9 cellular contexts compared by ENCODE assay signal in genomic region chr22:39527481-39527961, GRCh38. TPM values are rescaled to one million over a fixed set of nuclear protein-coding genes. Genes with fewer than 3 reads are reported as not detected.
DNase-seq lines count a peak whose midpoint lies in the region; ATAC-seq and TF ChIP-seq lines count a peak whose summit lies in the region.
"Had no signal": no experiment of that assay in that cellular context is flagged by ENCODE, and none has a peak within 500 bp of the region (broad histone marks: within the 10 kb centered on the region; RNA-seq: fewer than 3 reads in every experiment).

No MANE protein-coding gene starts in this region.

- peaks cover 89% of the 10 kb centered on the region for H3K4me1 ChIP-seq in CD8-positive, alpha-beta T cell (ENCODE audit: insufficient read depth, low read length)
- peaks cover 84% of the 10 kb centered on the region for H3K4me1 ChIP-seq in muscle layer of colon (ENCODE audit: insufficient read depth, low read length)

- H3K27me3 ChIP-seq in CD8-positive, alpha-beta T cell (ENCODE audit: insufficient read depth, low read length), result no peaks in the 10 kb centered on the region
- no peaks in the 10 kb centered on the region for H3K27me3 ChIP-seq in muscle layer of colon (ENCODE audit: control insufficient read depth in 1 of 2, insufficient read depth in 2 of 2, low read length in 2 of 2)

- in situ Hi-C loops in ACHN (cut with HindIII; ENCODE audit: low pct_ligation_motif_present, low pct_unique_long_range_greater_than_20kb, low sequenced_read_pairs), result no loop called here

- CTCF ChIA-PET in CD8-positive, alpha-beta T cell (lab: Charles Lee), result interaction anchor here (1.0 to 11.9 kb wide), 6 partner anchors 11 to 185 kb away, joined by 5 to 287 read pairs (median 20); a partner anchor contains a TSS

- H3K4me1 Mint-ChIP-seq in CD8-positive, alpha-beta T cell (ENCODE audit: low read depth), result peaks cover 81% of the 10 kb centered on the region
- peaks cover 85% of the 10 kb centered on the region for H3K4me1 Mint-ChIP-seq in activated naive CD8-positive, alpha-beta T cell treated with anti-CD3 and anti-CD28 coated beads, Interleukin-2, amount 50 U/mL, for 24 hours

- H3K27ac ChIP-seq in CD8-positive, alpha-beta T cell (ENCODE audit: low read depth, low read length), result no peak overlapping the region
- peak overlapping the region; percentile 50 for H3K27ac ChIP-seq in muscle layer of colon (ENCODE audit: low read depth, low read length)

- no peak for ATAC-seq in CD8-positive, alpha-beta T cell
- ATAC-seq in activated naive CD8-positive, alpha-beta T cell treated with anti-CD3 and anti-CD28 coated beads, Interleukin-2, amount 50 U/mL, for 24 hours, result no peak
- ATAC-seq in GM18907 (IDR thresholded peaks at IDR 0.05; ENCODE audit: unreplicated experiment), result no peak

- H3K9me3 ChIP-seq in CD8-positive, alpha-beta T cell (ENCODE audit: low read length), result no peaks in the 10 kb centered on the region
- no peaks in the 10 kb centered on the region for H3K9me3 ChIP-seq in muscle layer of colon (ENCODE audit: low read length)

- H3K27me3 Mint-ChIP-seq in CD8-positive, alpha-beta T cell (ENCODE audit: low read depth), result no peaks in the 10 kb centered on the region
- H3K27me3 Mint-ChIP-seq in activated naive CD8-positive, alpha-beta T cell treated with anti-CD3 and anti-CD28 coated beads, Interleukin-2, amount 50 U/mL, for 24 hours, result no peaks in the 10 kb centered on the region

- intact Hi-C loops in CD8-positive, alpha-beta T cell (cut with DNase I, micrococcal nuclease), result loop anchor here (5.0 to 10.0 kb wide), 8 partner anchors 90 to 1023 kb away; partner anchors contain the start of genes CBX7 (in 1 of the 2), DDX17 (in 1 of the 2), GTPBP1 (in 1 of the 2) and JOSD1 (in 1 of the 2)

- DNase-seq in CD8-positive, alpha-beta T cell, result no peak
- no peak for DNase-seq in LNCaP clone FGC (ENCODE audit: low read depth)
- no peak for DNase-seq in activated naive CD8-positive, alpha-beta T cell treated with anti-CD3 and anti-CD28 coated beads, Interleukin-2, amount 50 U/mL, for 24 hours
- no peak for DNase-seq in stimulated activated naive CD4-positive, alpha-beta T cell (lab: John Stamatoyannopoulos, UW)
- DNase-seq in SKM-1 treated with dmso at 0.1 percent for 144 hours (lab: John Stamatoyannopoulos, UW; ENCODE audit: unreplicated experiment), result no peak
- no peak for DNase-seq in ACHN

- H3K4me3 ChIP-seq in CD8-positive, alpha-beta T cell (ENCODE audit: low read depth, low read length), result no peak overlapping the region
- peak overlapping the region; percentile 46; the same call in 1 of the 2 replicates for H3K4me3 ChIP-seq in LNCaP clone FGC (ENCODE audit: low read depth, low read length)
- no peak overlapping the region for H3K4me3 ChIP-seq in muscle layer of colon (ENCODE audit: low read depth in 1 of 2, low read length in 2 of 2)

- H3K9me3 Mint-ChIP-seq in CD8-positive, alpha-beta T cell, result no peaks in the 10 kb centered on the region
- no peaks in the 10 kb centered on the region for H3K9me3 Mint-ChIP-seq in activated naive CD8-positive, alpha-beta T cell treated with anti-CD3 and anti-CD28 coated beads, Interleukin-2, amount 50 U/mL, for 24 hours

- peak overlapping the region; percentile 88 for H3K27ac Mint-ChIP-seq in CD8-positive, alpha-beta T cell
- H3K27ac Mint-ChIP-seq in activated naive CD8-positive, alpha-beta T cell treated with anti-CD3 and anti-CD28 coated beads, Interleukin-2, amount 50 U/mL, for 24 hours, result peak overlapping the region; percentile 74

- H3K36me3 Mint-ChIP-seq in CD8-positive, alpha-beta T cell, result peaks cover 70% of the 10 kb centered on the region
- peaks cover 61% of the 10 kb centered on the region for H3K36me3 Mint-ChIP-seq in activated naive CD8-positive, alpha-beta T cell treated with anti-CD3 and anti-CD28 coated beads, Interleukin-2, amount 50 U/mL, for 24 hours (ENCODE audit: low read depth)

- H3K36me3 ChIP-seq in CD8-positive, alpha-beta T cell (ENCODE audit: insufficient read depth, low read length), result peaks cover 29% of the 10 kb centered on the region
- peaks cover 46% of the 10 kb centered on the region for H3K36me3 ChIP-seq in muscle layer of colon (ENCODE audit: insufficient read depth, low read length)

- peak overlapping the region; percentile 49 for H3K4me3 Mint-ChIP-seq in CD8-positive, alpha-beta T cell
- H3K4me3 Mint-ChIP-seq in activated naive CD8-positive, alpha-beta T cell treated with anti-CD3 and anti-CD28 coated beads, Interleukin-2, amount 50 U/mL, for 24 hours, result no peak overlapping the region

- H3K9ac ChIP-seq in muscle layer of colon (ENCODE audit: low read length), result peak overlapping the region; percentile 22

- no peak for TF ChIP-seq CTCF in CD8-positive, alpha-beta T cell (IDR thresholded peaks at IDR 0.05)
- TF ChIP-seq CTCF in LNCaP clone FGC (IDR thresholded peaks at IDR 0.05; ENCODE audit: control insufficient read depth, extremely low read depth, insufficient read depth), result no peak

- POLR2A ChIA-PET in CD8-positive, alpha-beta T cell (lab: Charles Lee), result interaction anchor here (1.6 to 2.3 kb wide), 2 partner anchors 7 to 211 kb away, joined by 8 to 45 read pairs; partner anchors contain the start of gene ATF4

RNA-seq across cellular contexts. Expression of gene RPS19BP1, which starts 5.0 kb away (rescaled TPM):
- total RNA-seq in CD8-positive, alpha-beta T cell, result 10 to 100 TPM; 69.0 to 70.5 TPM

RNA-seq across cellular contexts. Expression of gene ATF4, which starts 7.2 kb away (rescaled TPM):
- total RNA-seq in CD8-positive, alpha-beta T cell, result 100 to 1,000 TPM; 327 to 329 TPM

RNA-seq across cellular contexts. Expression of gene MIEF1, which starts 25.4 kb away (rescaled TPM):
- total RNA-seq in CD8-positive, alpha-beta T cell, result 10 to 100 TPM; 24.8 to 25.3 TPM

RNA-seq across cellular contexts. Expression of gene CACNA1I, which starts 43.0 kb away (rescaled TPM):
- total RNA-seq in CD8-positive, alpha-beta T cell, result 1 to 10 TPM; 5.5 to 5.9 TPM
- total RNA-seq: dermis microvascular lymphatic vessel endothelial cell had no signal
